In genomic region chr14:37595809-37596595, GRCh38 we compare ENCODE assay signal across 1 cellular context.
A peak's percentile ranks its signal among the peaks of the same experiment; 100 is the strongest.
TF ChIP-seq lines count a peak whose summit lies in the region.

No MANE protein-coding gene starts in this region.

TF ChIP-seq in HepG2, 621 proteins besides CTCF, POLR2A, EP300 and RAD21 (continued from another document and continues in another):
- TF ChIP-seq, protein P1, sequence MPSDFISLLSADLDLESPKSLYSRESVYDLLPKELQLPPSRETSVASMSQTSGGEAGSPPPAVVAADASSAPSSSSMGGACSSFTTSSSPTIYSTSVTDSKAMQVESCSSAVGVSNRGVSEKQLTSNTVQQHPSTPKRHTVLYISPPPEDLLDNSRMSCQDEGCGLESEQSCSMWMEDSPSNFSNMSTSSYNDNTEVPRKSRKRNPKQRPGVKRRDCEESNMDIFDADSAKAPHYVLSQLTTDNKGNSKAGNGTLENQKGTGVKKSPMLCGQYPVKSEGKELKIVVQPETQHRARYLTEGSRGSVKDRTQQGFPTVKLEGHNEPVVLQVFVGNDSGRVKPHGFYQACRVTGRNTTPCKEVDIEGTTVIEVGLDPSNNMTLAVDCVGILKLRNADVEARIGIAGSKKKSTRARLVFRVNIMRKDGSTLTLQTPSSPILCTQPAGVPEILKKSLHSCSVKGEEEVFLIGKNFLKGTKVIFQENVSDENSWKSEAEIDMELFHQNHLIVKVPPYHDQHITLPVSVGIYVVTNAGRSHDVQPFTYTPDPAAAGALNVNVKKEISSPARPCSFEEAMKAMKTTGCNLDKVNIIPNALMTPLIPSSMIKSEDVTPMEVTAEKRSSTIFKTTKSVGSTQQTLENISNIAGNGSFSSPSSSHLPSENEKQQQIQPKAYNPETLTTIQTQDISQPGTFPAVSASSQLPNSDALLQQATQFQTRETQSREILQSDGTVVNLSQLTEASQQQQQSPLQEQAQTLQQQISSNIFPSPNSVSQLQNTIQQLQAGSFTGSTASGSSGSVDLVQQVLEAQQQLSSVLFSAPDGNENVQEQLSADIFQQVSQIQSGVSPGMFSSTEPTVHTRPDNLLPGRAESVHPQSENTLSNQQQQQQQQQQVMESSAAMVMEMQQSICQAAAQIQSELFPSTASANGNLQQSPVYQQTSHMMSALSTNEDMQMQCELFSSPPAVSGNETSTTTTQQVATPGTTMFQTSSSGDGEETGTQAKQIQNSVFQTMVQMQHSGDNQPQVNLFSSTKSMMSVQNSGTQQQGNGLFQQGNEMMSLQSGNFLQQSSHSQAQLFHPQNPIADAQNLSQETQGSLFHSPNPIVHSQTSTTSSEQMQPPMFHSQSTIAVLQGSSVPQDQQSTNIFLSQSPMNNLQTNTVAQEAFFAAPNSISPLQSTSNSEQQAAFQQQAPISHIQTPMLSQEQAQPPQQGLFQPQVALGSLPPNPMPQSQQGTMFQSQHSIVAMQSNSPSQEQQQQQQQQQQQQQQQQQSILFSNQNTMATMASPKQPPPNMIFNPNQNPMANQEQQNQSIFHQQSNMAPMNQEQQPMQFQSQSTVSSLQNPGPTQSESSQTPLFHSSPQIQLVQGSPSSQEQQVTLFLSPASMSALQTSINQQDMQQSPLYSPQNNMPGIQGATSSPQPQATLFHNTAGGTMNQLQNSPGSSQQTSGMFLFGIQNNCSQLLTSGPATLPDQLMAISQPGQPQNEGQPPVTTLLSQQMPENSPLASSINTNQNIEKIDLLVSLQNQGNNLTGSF (CRISPR knock-in tag; IDR thresholded peaks at IDR 0.05): peak; percentile 96
- TF ChIP-seq, protein P2, sequence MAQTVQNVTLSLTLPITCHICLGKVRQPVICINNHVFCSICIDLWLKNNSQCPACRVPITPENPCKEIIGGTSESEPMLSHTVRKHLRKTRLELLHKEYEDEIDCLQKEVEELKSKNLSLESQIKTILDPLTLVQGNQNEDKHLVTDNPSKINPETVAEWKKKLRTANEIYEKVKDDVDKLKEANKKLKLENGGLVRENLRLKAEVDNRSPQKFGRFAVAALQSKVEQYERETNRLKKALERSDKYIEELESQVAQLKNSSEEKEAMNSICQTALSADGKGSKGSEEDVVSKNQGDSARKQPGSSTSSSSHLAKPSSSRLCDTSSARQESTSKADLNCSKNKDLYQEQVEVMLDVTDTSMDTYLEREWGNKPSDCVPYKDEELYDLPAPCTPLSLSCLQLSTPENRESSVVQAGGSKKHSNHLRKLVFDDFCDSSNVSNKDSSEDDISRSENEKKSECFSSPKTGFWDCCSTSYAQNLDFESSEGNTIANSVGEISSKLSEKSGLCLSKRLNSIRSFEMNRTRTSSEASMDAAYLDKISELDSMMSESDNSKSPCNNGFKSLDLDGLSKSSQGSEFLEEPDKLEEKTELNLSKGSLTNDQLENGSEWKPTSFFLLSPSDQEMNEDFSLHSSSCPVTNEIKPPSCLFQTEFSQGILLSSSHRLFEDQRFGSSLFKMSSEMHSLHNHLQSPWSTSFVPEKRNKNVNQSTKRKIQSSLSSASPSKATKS (CRISPR knock-in tag; IDR thresholded peaks at IDR 0.05): peak; percentile 64; the same call in 1 of the 2 replicates
- TF ChIP-seq ZNF335 (CRISPR knock-in tag; IDR thresholded peaks at IDR 0.05): peak; percentile 89
- peak; percentile 96; the same call in 1 of the 2 replicates for TF ChIP-seq GLI4 (CRISPR knock-in tag; IDR thresholded peaks at IDR 0.05; ENCODE audit: borderline replicate concordance)
- peak; percentile 92 for TF ChIP-seq NFKB2 (CRISPR knock-in tag; IDR thresholded peaks at IDR 0.05; ENCODE audit: borderline replicate concordance)
- peak; percentile 94 for TF ChIP-seq ZNF354B (CRISPR knock-in tag; IDR thresholded peaks at IDR 0.05)
- peak; percentile 89; the same call in 1 of the 2 replicates for TF ChIP-seq SNAPC2 (CRISPR knock-in tag; IDR thresholded peaks at IDR 0.05)
- no peak for TF ChIP-seq HOXA9 (CRISPR knock-in tag; IDR thresholded peaks at IDR 0.05; ENCODE audit: borderline replicate concordance)
- TF ChIP-seq HNF4A (CRISPR knock-in tag; IDR thresholded peaks at IDR 0.05): peak; percentile 67
- peak; percentile 88; the same call in 1 of the 2 replicates for TF ChIP-seq ZNF552 (CRISPR knock-in tag; IDR thresholded peaks at IDR 0.05; ENCODE audit: borderline replicate concordance)
- TF ChIP-seq, protein P3, sequence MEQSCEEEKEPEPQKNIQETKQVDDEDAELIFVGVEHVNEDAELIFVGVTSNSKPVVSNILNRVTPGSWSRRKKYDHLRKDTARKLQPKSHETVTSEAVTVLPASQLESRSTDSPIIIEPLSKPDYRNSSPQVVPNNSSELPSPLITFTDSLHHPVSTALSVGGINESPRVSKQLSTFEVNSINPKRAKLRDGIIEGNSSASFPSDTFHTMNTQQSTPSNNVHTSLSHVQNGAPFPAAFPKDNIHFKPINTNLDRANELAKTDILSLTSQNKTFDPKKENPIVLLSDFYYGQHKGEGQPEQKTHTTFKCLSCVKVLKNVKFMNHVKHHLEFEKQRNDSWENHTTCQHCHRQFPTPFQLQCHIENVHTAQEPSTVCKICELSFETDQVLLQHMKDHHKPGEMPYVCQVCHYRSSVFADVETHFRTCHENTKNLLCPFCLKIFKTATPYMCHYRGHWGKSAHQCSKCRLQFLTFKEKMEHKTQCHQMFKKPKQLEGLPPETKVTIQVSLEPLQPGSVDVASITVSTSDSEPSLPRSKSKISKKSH (CRISPR knock-in tag; IDR thresholded peaks at IDR 0.05; ENCODE audit: borderline replicate concordance): peak; percentile 97
- no peak; the same call in 1 of the 2 replicates for TF ChIP-seq ZNF468 (CRISPR knock-in tag; IDR thresholded peaks at IDR 0.05)
- TF ChIP-seq, protein P4, sequence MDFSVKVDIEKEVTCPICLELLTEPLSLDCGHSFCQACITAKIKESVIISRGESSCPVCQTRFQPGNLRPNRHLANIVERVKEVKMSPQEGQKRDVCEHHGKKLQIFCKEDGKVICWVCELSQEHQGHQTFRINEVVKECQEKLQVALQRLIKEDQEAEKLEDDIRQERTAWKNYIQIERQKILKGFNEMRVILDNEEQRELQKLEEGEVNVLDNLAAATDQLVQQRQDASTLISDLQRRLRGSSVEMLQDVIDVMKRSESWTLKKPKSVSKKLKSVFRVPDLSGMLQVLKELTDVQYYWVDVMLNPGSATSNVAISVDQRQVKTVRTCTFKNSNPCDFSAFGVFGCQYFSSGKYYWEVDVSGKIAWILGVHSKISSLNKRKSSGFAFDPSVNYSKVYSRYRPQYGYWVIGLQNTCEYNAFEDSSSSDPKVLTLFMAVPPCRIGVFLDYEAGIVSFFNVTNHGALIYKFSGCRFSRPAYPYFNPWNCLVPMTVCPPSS (IDR thresholded peaks at IDR 0.05): no peak
- no peak; the same call in none of the 2 replicates for TF ChIP-seq ZNF776 (CRISPR knock-in tag; IDR thresholded peaks at IDR 0.05)
- no peak for TF ChIP-seq ZNF234 (CRISPR knock-in tag; conservative IDR thresholded peaks at IDR 0.05)
- TF ChIP-seq HCFC1 (IDR thresholded peaks at IDR 0.05; ENCODE audit: low read depth, low read length): no peak; the same call in 1 of the 2 replicates
- 0 out of 2 replicates have a peak, but pooled peaks have one; percentile 71 for TF ChIP-seq ZNF337 (CRISPR knock-in tag; IDR thresholded peaks at IDR 0.05; ENCODE audit: borderline replicate concordance, low read depth)
- TF ChIP-seq MATR3 (CRISPR knock-in tag; IDR thresholded peaks at IDR 0.05): no peak
- TF ChIP-seq HOXA7 (CRISPR knock-in tag; IDR thresholded peaks at IDR 0.05): no peak
- TF ChIP-seq RERE (CRISPR knock-in tag; IDR thresholded peaks at IDR 0.05; ENCODE audit: low read depth): peak; percentile 43; the same call in 1 of the 2 replicates
- TF ChIP-seq FOXO1 (CRISPR knock-in tag; IDR thresholded peaks at IDR 0.05): peak; percentile 66
- no peak for TF ChIP-seq ZNF530 (CRISPR knock-in tag; IDR thresholded peaks at IDR 0.05; ENCODE audit: low read depth)
- peak; percentile 89; the same call in 1 of the 2 replicates for TF ChIP-seq ZNF431 (CRISPR knock-in tag; IDR thresholded peaks at IDR 0.05; ENCODE audit: borderline replicate concordance, low read depth)
- peak; percentile 94; the same call in 1 of the 2 replicates for TF ChIP-seq ZNF367 (CRISPR knock-in tag; IDR thresholded peaks at IDR 0.05; ENCODE audit: borderline replicate concordance)
- TF ChIP-seq ZNF496 (CRISPR knock-in tag; IDR thresholded peaks at IDR 0.05; ENCODE audit: insufficient replicate concordance): no peak
- peak; percentile 85 for TF ChIP-seq MXI1 (IDR thresholded peaks at IDR 0.05; ENCODE audit: borderline replicate concordance, low read depth, low read length)
- TF ChIP-seq ZNF773 (CRISPR knock-in tag; IDR thresholded peaks at IDR 0.05; ENCODE audit: borderline replicate concordance): peak; percentile 87; the same call in 1 of the 2 replicates
- TF ChIP-seq, protein P5, sequence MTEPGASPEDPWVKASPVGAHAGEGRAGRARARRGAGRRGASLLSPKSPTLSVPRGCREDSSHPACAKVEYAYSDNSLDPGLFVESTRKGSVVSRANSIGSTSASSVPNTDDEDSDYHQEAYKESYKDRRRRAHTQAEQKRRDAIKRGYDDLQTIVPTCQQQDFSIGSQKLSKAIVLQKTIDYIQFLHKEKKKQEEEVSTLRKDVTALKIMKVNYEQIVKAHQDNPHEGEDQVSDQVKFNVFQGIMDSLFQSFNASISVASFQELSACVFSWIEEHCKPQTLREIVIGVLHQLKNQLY (CRISPR knock-in tag; IDR thresholded peaks at IDR 0.05): no peak; the same call in 1 of the 2 replicates
- TF ChIP-seq MIXL1 (CRISPR knock-in tag; IDR thresholded peaks at IDR 0.05): peak; percentile 81; the same call in 1 of the 2 replicates
- TF ChIP-seq ZZZ3 (CRISPR knock-in tag; IDR thresholded peaks at IDR 0.05; ENCODE audit: borderline replicate concordance): peak; percentile 84; the same call in 1 of the 2 replicates
- TF ChIP-seq PHF8 (CRISPR knock-in tag; IDR thresholded peaks at IDR 0.05): peak; percentile 93
- TF ChIP-seq ZNF737 (CRISPR knock-in tag; IDR thresholded peaks at IDR 0.05; ENCODE audit: borderline replicate concordance): peak; percentile 85; the same call in 1 of the 2 replicates
- no peak for TF ChIP-seq ZNF549 (CRISPR knock-in tag; IDR thresholded peaks at IDR 0.05)
- peak; percentile 91 for TF ChIP-seq IKZF4 (CRISPR knock-in tag; IDR thresholded peaks at IDR 0.05; ENCODE audit: borderline replicate concordance, low read depth, not compliant biosample characterization)
- peak; percentile 80; the same call in 1 of the 2 replicates for TF ChIP-seq ZNF674 (CRISPR knock-in tag; IDR thresholded peaks at IDR 0.05; ENCODE audit: low read depth)
- peak; percentile 93 for TF ChIP-seq GATAD2A (CRISPR knock-in tag; IDR thresholded peaks at IDR 0.05)
- TF ChIP-seq CHD2 (IDR thresholded peaks at IDR 0.05; ENCODE audit: low read depth, low read length): peak; percentile 65
- peak; percentile 91; the same call in 1 of the 2 replicates for TF ChIP-seq ZNF275 (CRISPR knock-in tag; IDR thresholded peaks at IDR 0.05; ENCODE audit: borderline replicate concordance)
- peak; percentile 77; the same call in 1 of the 2 replicates for TF ChIP-seq NKX3-1 (CRISPR knock-in tag; IDR thresholded peaks at IDR 0.05)
- TF ChIP-seq ZNF460 (CRISPR knock-in tag; IDR thresholded peaks at IDR 0.05; ENCODE audit: borderline replicate concordance): no peak; the same call in 1 of the 2 replicates
- peak; percentile 38; the same call in 1 of the 2 replicates for TF ChIP-seq FOXK2 (IDR thresholded peaks at IDR 0.05)
- peak; percentile 44; the same call in 1 of the 2 replicates for TF ChIP-seq ZNF333 (CRISPR knock-in tag; IDR thresholded peaks at IDR 0.05; ENCODE audit: borderline replicate concordance)
- no peak for TF ChIP-seq JDP2 (CRISPR knock-in tag; IDR thresholded peaks at IDR 0.05; ENCODE audit: borderline replicate concordance)
- peak; percentile 80 for TF ChIP-seq MED13 (CRISPR knock-in tag; IDR thresholded peaks at IDR 0.05)
- peak; percentile 74; the same call in 1 of the 2 replicates for TF ChIP-seq THAP11 (CRISPR knock-in tag; IDR thresholded peaks at IDR 0.05)
